Comparison of ENCODE assay signal across 8 cellular contexts in the genomic region with DNA sequence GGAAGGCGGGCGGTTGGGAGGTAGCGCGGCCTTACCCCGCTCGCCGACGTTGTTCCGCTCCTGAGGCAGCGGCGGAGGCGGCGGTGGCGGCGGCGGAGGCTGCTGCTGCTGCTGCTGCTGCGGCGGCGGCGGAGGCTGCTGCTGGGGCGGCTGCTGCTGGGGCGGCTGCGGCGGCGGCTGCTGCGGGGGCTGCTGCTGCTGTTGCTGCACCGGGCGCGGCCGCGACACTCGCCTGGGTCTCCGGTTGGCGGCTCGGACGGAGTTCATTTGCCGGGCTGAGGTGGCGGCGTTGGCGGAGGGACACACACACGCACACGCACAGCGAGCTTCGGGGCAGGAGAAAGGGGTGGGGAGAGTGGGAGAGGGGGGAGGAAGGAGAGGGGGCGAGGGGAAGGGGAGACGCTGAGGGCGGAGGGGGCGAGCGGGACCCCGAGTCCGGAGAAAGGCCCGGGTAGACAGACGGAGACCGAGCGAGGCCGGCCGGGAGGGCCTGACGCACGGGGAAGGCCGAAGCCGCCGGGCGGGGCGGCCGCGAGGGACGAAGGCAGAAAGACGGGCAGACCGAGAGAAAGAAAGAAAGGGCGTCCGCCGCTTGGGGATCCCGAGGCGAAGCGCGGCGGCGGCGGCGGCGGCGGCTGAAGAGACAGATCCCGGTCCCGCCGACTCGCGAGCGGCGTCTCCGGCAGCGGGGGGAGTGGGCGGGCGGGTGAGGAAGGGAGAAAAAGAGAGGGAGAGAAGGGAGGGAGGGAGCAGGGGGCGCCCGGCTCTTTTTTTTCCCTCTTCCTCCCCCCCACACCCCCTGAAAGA. TPM values are rescaled to one million over a fixed set of nuclear protein-coding genes. Genes with fewer than 3 reads are reported as not detected.
DNase-seq lines count a peak whose midpoint lies in the region; ATAC-seq and TF ChIP-seq lines count a peak whose summit lies in the region.

No MANE protein-coding gene starts in this region.

- peak overlapping the region; percentile 66 for H3K4me3 ChIP-seq in Jurkat, Clone E6-1 (ENCODE audit: low read length)
- H3K4me3 ChIP-seq in retinal pigment epithelial cell (ENCODE audit: low read length) = peak overlapping the region; percentile 93

- peak; percentile 29 for DNase-seq in Jurkat, Clone E6-1 (ENCODE audit: low read depth, low spot score)
- DNase-seq in T-helper 2 cell = peak; percentile 35 to 81 (median 48)
- DNase-seq in anterior cingulate cortex (lab: John Stamatoyannopoulos, UW) = peak in 50 of 58 donors; percentile 43 to 87 (median 72)
- DNase-seq in hepatic stellate cell (ENCODE audit: low spot score) = peak; percentile 26
- DNase-seq in retinal pigment epithelial cell (ENCODE audit: low read depth) = peak; percentile 11

- ATAC-seq in GM19452 (IDR thresholded peaks at IDR 0.05; ENCODE audit: unreplicated experiment) (peak; percentile 5), HG03520 (IDR thresholded peaks at IDR 0.05; ENCODE audit: unreplicated experiment) (no peak)

- H3K27ac ChIP-seq in C4-2B = peak overlapping the region; percentile 98

- no peak for TF ChIP-seq CTCF in C4-2B (conservative IDR thresholded peaks at IDR 0.05)
- no peak for TF ChIP-seq CTCF in retinal pigment epithelial cell (conservative IDR thresholded peaks at IDR 0.05; ENCODE audit: low read depth, low read length)

RNA-seq across cellular contexts. Expression of a gene that starts 0.6 kb away (rescaled TPM):
- 14.8 TPM for polyA plus RNA-seq in Jurkat, Clone E6-1 (2012; ENCODE audit: insufficient read depth, insufficient read length)

Comparison
In these comparisons a context has a peak if more than half of its experiments do, and no peak if none do; other contexts are left out.
1. DNase-seq: peak in every context shown above with its lines; median percentile 72 in anterior cingulate cortex; 48 in T-helper 2 cell; 29 in Jurkat, Clone E6-1; 26 in hepatic stellate cell; 11 in retinal pigment epithelial cell.